12 cellular contexts compared by ENCODE assay signal in genomic region chr20:37669062-37669772, GRCh38. TPM values are rescaled to one million over a fixed set of nuclear protein-coding genes. Genes with fewer than 3 reads are reported as not detected.
DNase-seq lines count a peak whose midpoint lies in the region; ATAC-seq and TF ChIP-seq lines count a peak whose summit lies in the region.
"Had no signal": no experiment of that assay in that cellular context is flagged by ENCODE, and none has a peak within 500 bp of the region (broad histone marks: within the 10 kb centered on the region; RNA-seq: fewer than 3 reads in every experiment).

No MANE protein-coding gene starts in this region.

- no peaks in the 10 kb centered on the region for H4K20me1 ChIP-seq in BLaER1 treated with 17β-estradiol and CSF1 and Interleukin-3, amounts not matched to agents 10 nM and 100 nM

- 50 to 55% methylated on average over 2 of the region's 2 CpGs for WGBS in endodermal cell (ENCODE audit: insufficient coverage in 1 of 2, insufficient read length in 1 of 2), 2 experiments

- H3K27me3 ChIP-seq in BLaER1 treated with 17β-estradiol and CSF1 and Interleukin-3, amounts not matched to agents 10 nM and 100 nM: no peaks in the 10 kb centered on the region
- H3K27me3 ChIP-seq in endodermal cell (ENCODE audit: control insufficient read depth, insufficient read depth, low read length, poor library complexity, severe bottlenecking): no peaks in the 10 kb centered on the region

- no peaks in the 10 kb centered on the region for H3K36me3 ChIP-seq in BLaER1 treated with 17β-estradiol and CSF1 and Interleukin-3, amounts not matched to agents 10 nM and 100 nM
- no peaks in the 10 kb centered on the region for H3K36me3 ChIP-seq in endodermal cell (ENCODE audit: control insufficient read depth, insufficient read depth, low read length)
- H3K36me3 ChIP-seq: gastroesophageal sphincter, WERI-Rb-1 had no signal

- TF ChIP-seq CTCF in HFFc6 (IDR thresholded peaks at IDR 0.05): no peak
- no peak for TF ChIP-seq CTCF in endodermal cell (conservative IDR thresholded peaks at IDR 0.05)

- H3K9me3 ChIP-seq in BLaER1 treated with 17β-estradiol and CSF1 and Interleukin-3, amounts not matched to agents 10 nM and 100 nM (replicated peaks in 1 of 11): peaks cover 7 to 28% (median 15%) of the 10 kb centered on the region in 11 experiments; a peak in 19 of 22 replicates
- H3K9me3 ChIP-seq in endodermal cell (ENCODE audit: control insufficient read depth, low read length): no peaks in the 10 kb centered on the region
- H3K9me3 ChIP-seq: gastroesophageal sphincter had no signal

- peak overlapping the region in 8 of 11 experiments; percentile 6 to 49 (median 33); a peak in 11 of 22 replicates for H3K4me2 ChIP-seq in BLaER1 treated with 17β-estradiol and CSF1 and Interleukin-3, amounts not matched to agents 10 nM and 100 nM

- H3K4me1 Mint-ChIP-seq in HFFc6 (ENCODE audit: low read depth) (peaks cover 19% of the 10 kb centered on the region), endodermal cell (peaks cover 13% of the 10 kb centered on the region)
- H3K4me1 Mint-ChIP-seq in activated T-helper 1 cell treated with anti-CD3 and anti-CD28 coated beads, Interleukin-12 subunit alpha, Interleukin-12 subunit beta, Interleukin-2, Interleukin-4 antibody, amounts not matched to agents 30 ng/mL and 10 ng/mL and 1 ng/mL, durations not matched to agents 14 hours and 24 hours and 36 hours (ENCODE audit: low read depth): no peaks in the 10 kb centered on the region

- no peak overlapping the region for H3K9ac ChIP-seq in BLaER1 treated with 17β-estradiol and CSF1 and Interleukin-3, amounts not matched to agents 10 nM and 100 nM
- H3K9ac ChIP-seq in endodermal cell (ENCODE audit: extremely low read depth, low read length, poor library complexity, severe bottlenecking): no peak overlapping the region

- H3K27ac ChIP-seq in BLaER1 treated with 17β-estradiol and CSF1 and Interleukin-3, amounts not matched to agents 10 nM and 100 nM: no peak overlapping the region
- no peak overlapping the region for H3K27ac ChIP-seq in endodermal cell (ENCODE audit: low read depth, low read length)
- H3K27ac ChIP-seq: C4-2B, gastroesophageal sphincter, WERI-Rb-1 had no signal

- H3K9me3 Mint-ChIP-seq in HFFc6 (peaks cover 16% of the 10 kb centered on the region), endodermal cell (peaks cover 9% of the 10 kb centered on the region)
- no peaks in the 10 kb centered on the region for H3K9me3 Mint-ChIP-seq in activated T-helper 1 cell treated with anti-CD3 and anti-CD28 coated beads, Interleukin-12 subunit alpha, Interleukin-12 subunit beta, Interleukin-2, Interleukin-4 antibody, amounts not matched to agents 30 ng/mL and 10 ng/mL and 1 ng/mL, durations not matched to agents 14 hours and 24 hours and 36 hours

- no peak overlapping the region for H3K27ac Mint-ChIP-seq in HFFc6
- no peak overlapping the region for H3K27ac Mint-ChIP-seq in endodermal cell
- H3K27ac Mint-ChIP-seq in activated T-helper 1 cell treated with anti-CD3 and anti-CD28 coated beads, Interleukin-12 subunit alpha, Interleukin-12 subunit beta, Interleukin-2, Interleukin-4 antibody, amounts not matched to agents 30 ng/mL and 10 ng/mL and 1 ng/mL, durations not matched to agents 14 hours and 24 hours and 36 hours: no peak overlapping the region

- DNase-seq in HFFc6 (no peak), SIG-M5 (lab: John Stamatoyannopoulos, UW) (peak; percentile 19), endodermal cell (peak; percentile 70), DMS153 treated with DMSO at 0.1 percent for 48 hours (lab: John Stamatoyannopoulos, UW; ENCODE audit: unreplicated experiment) (no peak)
- DNase-seq in activated effector memory CD4-positive, alpha-beta T cell treated with anti-CD3 and anti-CD28 coated beads, Interleukin-2, amount 50 U/mL, for 16 hours: no peak
- DNase-seq in activated T-helper 1 cell treated with anti-CD3 and anti-CD28 coated beads, Interleukin-12 subunit alpha, Interleukin-12 subunit beta, Interleukin-2, Interleukin-4 antibody, amounts not matched to agents 30 ng/mL and 10 ng/mL and 1 ng/mL, durations not matched to agents 14 hours and 24 hours and 36 hours (ENCODE audit: low spot score): no peak
- DNase-seq: WERI-Rb-1 had no signal

- H3K27me3 Mint-ChIP-seq in HFFc6 (ENCODE audit: insufficient read depth) (peaks cover 48% of the 10 kb centered on the region), endodermal cell (ENCODE audit: insufficient read depth) (no peaks in the 10 kb centered on the region)
- H3K27me3 Mint-ChIP-seq in activated T-helper 1 cell treated with anti-CD3 and anti-CD28 coated beads, Interleukin-12 subunit alpha, Interleukin-12 subunit beta, Interleukin-2, Interleukin-4 antibody, amounts not matched to agents 30 ng/mL and 10 ng/mL and 1 ng/mL, durations not matched to agents 14 hours and 24 hours and 36 hours (ENCODE audit: insufficient read depth): peaks cover 9% of the 10 kb centered on the region

- H3K36me3 Mint-ChIP-seq in HFFc6 (ENCODE audit: low read depth) (peaks cover 7% of the 10 kb centered on the region), endodermal cell (ENCODE audit: low read depth) (no peaks in the 10 kb centered on the region)
- no peaks in the 10 kb centered on the region for H3K36me3 Mint-ChIP-seq in activated T-helper 1 cell treated with anti-CD3 and anti-CD28 coated beads, Interleukin-12 subunit alpha, Interleukin-12 subunit beta, Interleukin-2, Interleukin-4 antibody, amounts not matched to agents 30 ng/mL and 10 ng/mL and 1 ng/mL, durations not matched to agents 14 hours and 24 hours and 36 hours (ENCODE audit: low read depth)

- H3K4me3 Mint-ChIP-seq in HFFc6 (peak overlapping the region; percentile 69; the same call in 1 of the 2 replicates), endodermal cell (no peak overlapping the region)
- H3K4me3 Mint-ChIP-seq in activated T-helper 1 cell treated with anti-CD3 and anti-CD28 coated beads, Interleukin-12 subunit alpha, Interleukin-12 subunit beta, Interleukin-2, Interleukin-4 antibody, amounts not matched to agents 30 ng/mL and 10 ng/mL and 1 ng/mL, durations not matched to agents 14 hours and 24 hours and 36 hours: no peak overlapping the region
- H3K4me3 Mint-ChIP-seq: IgD-negative memory B cell had no signal

- ATAC-seq in HG03442 (IDR thresholded peaks at IDR 0.05; ENCODE audit: unreplicated experiment): no peak
- ATAC-seq: gastroesophageal sphincter had no signal

- intact Hi-C loops in activated T-helper 1 cell treated with anti-CD3 and anti-CD28 coated beads, Interleukin-12 subunit alpha, Interleukin-12 subunit beta, Interleukin-2, Interleukin-4 antibody, amounts not matched to agents 30 ng/mL and 10 ng/mL and 1 ng/mL, durations not matched to agents 14 hours and 24 hours and 36 hours (cut with micrococcal nuclease): no loop called here

- H3K4me1 ChIP-seq in BLaER1 treated with 17β-estradiol and CSF1 and Interleukin-3, amounts not matched to agents 10 nM and 100 nM: peaks cover 6 to 19% (median 12%) of the 10 kb centered on the region in 10 experiments; a peak in 18 of 20 replicates
- H3K4me1 ChIP-seq in endodermal cell (ENCODE audit: control insufficient read depth, insufficient read depth, low read length): peaks cover 7% of the 10 kb centered on the region

- H3K4me3 ChIP-seq in BLaER1 treated with 17β-estradiol and CSF1 and Interleukin-3, amounts not matched to agents 10 nM and 100 nM: no peak overlapping the region
- no peak overlapping the region for H3K4me3 ChIP-seq in endodermal cell (ENCODE audit: low read length)

RNA-seq across cellular contexts. Expression of gene CTNNBL1, which starts 24.6 kb away (rescaled TPM):
- 10 to 100 TPM; 49.7 to 62.4 (median 59.5) TPM for total RNA-seq in HFFc6 (2021; fragmentation: NEBNext Ultra II Directional; extraction: Animal tissue kit (Norgen Biotek cat#: 25700))
- total RNA-seq in endodermal cell: 10 to 100 TPM; 68.6 to 68.7 TPM
- polyA plus RNA-seq in endodermal cell (2013, experiment 1 of 2): 66.8 TPM
- polyA plus RNA-seq in endodermal cell (2013, experiment 2 of 2): 58.9 TPM
- total RNA-seq in activated T-helper 1 cell treated with anti-CD3 and anti-CD28 coated beads, Interleukin-12 subunit alpha, Interleukin-12 subunit beta, Interleukin-2, Interleukin-4 antibody, amounts not matched to agents 30 ng/mL and 10 ng/mL and 1 ng/mL, durations not matched to agents 14 hours and 24 hours and 36 hours: 93.5 and 105 TPM in 2 replicates

Comparison
In these comparisons a context has a peak if more than half of its experiments do, and no peak if none do; other contexts are left out.
1. DNase-seq: peak in SIG-M5 (single experiment) and endodermal cell (single experiment); none in HFFc6 (single experiment), DMS153 treated with DMSO at 0.1 percent for 48 hours (single experiment), activated effector memory CD4-positive, alpha-beta T cell treated with anti-CD3 and anti-CD28 coated beads, Interleukin-2, amount 50 U/mL, for 16 hours (single experiment) and activated T-helper 1 cell treated with anti-CD3 and anti-CD28 coated beads, Interleukin-12 subunit alpha, Interleukin-12 subunit beta, Interleukin-2, Interleukin-4 antibody, amounts not matched to agents 30 ng/mL and 10 ng/mL and 1 ng/mL, durations not matched to agents 14 hours and 24 hours and 36 hours (single experiment).